ENCODE assay signal across 18 cellular contexts in the genomic region with DNA sequence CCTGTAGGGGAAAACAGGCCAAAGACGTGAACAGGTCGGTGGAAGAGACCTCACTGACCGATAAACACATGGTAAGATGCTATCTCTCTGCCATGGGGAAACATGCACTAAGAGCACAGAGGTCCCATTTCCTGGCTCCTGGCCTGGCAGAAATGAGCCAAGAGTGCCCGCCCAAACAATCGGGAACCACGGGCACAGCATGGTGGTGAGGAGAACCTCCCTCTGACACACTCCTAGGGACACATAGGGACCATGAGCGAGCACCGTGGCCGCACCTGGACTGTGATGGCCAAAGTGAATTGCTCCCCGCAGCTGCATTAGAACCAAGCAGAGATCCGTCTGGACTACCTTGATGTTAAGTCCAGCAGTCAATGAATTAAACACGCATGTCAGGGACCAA. TPM values are rescaled to one million over a fixed set of nuclear protein-coding genes. Genes with fewer than 3 reads are reported as not detected.
DNase-seq lines count a peak whose midpoint lies in the region; ATAC-seq and TF ChIP-seq lines count a peak whose summit lies in the region.
"Had no signal": no experiment of that assay in that cellular context is flagged by ENCODE, and none has a peak within 500 bp of the region (broad histone marks: within the 10 kb centered on the region; RNA-seq: fewer than 3 reads in every experiment).

No MANE protein-coding gene starts in this region.

- TF ChIP-seq EP300 in esophagus muscularis mucosa (IDR thresholded peaks at IDR 0.05): no peak

- peak in 1 of 2 donors; percentile 51 for DNase-seq in breast epithelium (ENCODE audit: low spot score in 2 of 2)
- no peak for DNase-seq in MCF 10A (ENCODE audit: unreplicated experiment)
- DNase-seq in esophagus squamous epithelium (lab: John Stamatoyannopoulos, UW): no peak
- peak; percentile 59 for DNase-seq in osteoblast (ENCODE audit: insufficient read length, low spot score, missing footprints)
- no peak for DNase-seq in esophagus muscularis mucosa (ENCODE audit: extremely low spot score)
- DNase-seq in activated CD4-positive, alpha-beta T cell treated with anti-CD3 and anti-CD28 coated beads for 1 hour: no peak
- DNase-seq in activated T-cell treated with anti-CD3 and anti-CD28 coated beads, Interleukin-2, amount 50 U/mL, for 72 hours: no peak
- DNase-seq: activated CD4-positive, alpha-beta T cell treated with anti-CD3 and anti-CD28 coated beads, Interleukin-2, amount 50 U/mL, for 4 hours; cortex of kidney; mesendoderm; NCI-H524 treated with DMSO at 0.1 percent for 48 hours; SHP77 treated with DMSO at 0.1 percent for 48 hours; stimulated activated CD4-positive, alpha-beta T cell treated with anti-CD3 and anti-CD28 coated beads, Interleukin-15, amount 100 ng/mL, for 24 hours; T-cell had no signal

- no peaks in the 10 kb centered on the region for H3K36me3 Mint-ChIP-seq in MCF 10A (ENCODE audit: insufficient read depth, unreplicated experiment)
- H3K36me3 Mint-ChIP-seq in activated T-cell treated with anti-CD3 and anti-CD28 coated beads, Interleukin-2, amount 50 U/mL, for 72 hours (ENCODE audit: insufficient read depth in 2 of 2): no peaks in the 10 kb centered on the region
- H3K36me3 Mint-ChIP-seq: activated naive CD4-positive, alpha-beta T cell treated with anti-CD3 and anti-CD28 coated beads, Interleukin-2, amount 10 ng/mL, durations not matched to agents 7 days and 5 days had no signal

- H3K27me3 ChIP-seq in breast epithelium: no peaks in the 10 kb centered on the region
- H3K27me3 ChIP-seq in esophagus squamous epithelium: no peaks in the 10 kb centered on the region
- H3K27me3 ChIP-seq in osteoblast (ENCODE audit: insufficient read depth, low read length): no peaks in the 10 kb centered on the region
- no peaks in the 10 kb centered on the region for H3K27me3 ChIP-seq in esophagus muscularis mucosa
- H3K27me3 ChIP-seq: thyroid gland had no signal

- no peaks in the 10 kb centered on the region for H3K9me3 Mint-ChIP-seq in MCF 10A (ENCODE audit: unreplicated experiment)
- H3K9me3 Mint-ChIP-seq in activated T-cell treated with anti-CD3 and anti-CD28 coated beads, Interleukin-2, amount 50 U/mL, for 72 hours: no peaks in the 10 kb centered on the region
- H3K9me3 Mint-ChIP-seq: activated naive CD4-positive, alpha-beta T cell treated with anti-CD3 and anti-CD28 coated beads, Interleukin-2, amount 10 ng/mL, durations not matched to agents 7 days and 5 days; neural crest cell; T-cell had no signal

- H3K27ac Mint-ChIP-seq in MCF 10A (ENCODE audit: low read depth, unreplicated experiment): no peak overlapping the region
- no peak overlapping the region for H3K27ac Mint-ChIP-seq in activated T-cell treated with anti-CD3 and anti-CD28 coated beads, Interleukin-2, amount 50 U/mL, for 72 hours
- H3K27ac Mint-ChIP-seq: activated naive CD4-positive, alpha-beta T cell treated with anti-CD3 and anti-CD28 coated beads, Interleukin-2, amount 10 ng/mL, durations not matched to agents 7 days and 5 days; T-cell had no signal

- no peaks in the 10 kb centered on the region for H3K27me3 Mint-ChIP-seq in MCF 10A (ENCODE audit: insufficient read depth, unreplicated experiment)
- no peaks in the 10 kb centered on the region for H3K27me3 Mint-ChIP-seq in activated T-cell treated with anti-CD3 and anti-CD28 coated beads, Interleukin-2, amount 50 U/mL, for 72 hours (ENCODE audit: low read depth)
- H3K27me3 Mint-ChIP-seq: activated naive CD4-positive, alpha-beta T cell treated with anti-CD3 and anti-CD28 coated beads, Interleukin-2, amount 10 ng/mL, durations not matched to agents 7 days and 5 days; T-cell had no signal

- H3K36me3 ChIP-seq in breast epithelium (no peaks in the 10 kb centered on the region), esophagus squamous epithelium (peaks cover 0 to 20% (median 0%) of the 10 kb centered on the region in 3 donors), osteoblast (ENCODE audit: insufficient read depth, low read length) (no peaks in the 10 kb centered on the region), urinary bladder (ENCODE audit: insufficient read depth) (no peaks in the 10 kb centered on the region), esophagus muscularis mucosa (no peaks in the 10 kb centered on the region)
- H3K36me3 ChIP-seq: thyroid gland had no signal

- peaks cover 49 to 54% of the 10 kb centered on the region in 2 donors for H3K4me1 ChIP-seq in breast epithelium
- peaks cover 71 to 100% (median 89%) of the 10 kb centered on the region in 3 donors for H3K4me1 ChIP-seq in esophagus squamous epithelium
- H3K4me1 ChIP-seq in osteoblast (ENCODE audit: insufficient read depth, low read length): peaks cover 25% of the 10 kb centered on the region
- peaks cover 6% of the 10 kb centered on the region for H3K4me1 ChIP-seq in urinary bladder (ENCODE audit: insufficient read depth)
- peaks cover 68 to 97% (median 82%) of the 10 kb centered on the region in 4 donors for H3K4me1 ChIP-seq in esophagus muscularis mucosa

- POLR2A ChIA-PET in MCF 10A (lab: Yijun Ruan, JAX): interaction anchor here (2.5 kb wide), 1 partner anchor 9 kb away, joined by 9 read pairs; no protein-coding TSS in a partner anchor

- H3K79me2 ChIP-seq in osteoblast (ENCODE audit: insufficient read depth, low read length): peaks cover 35% of the 10 kb centered on the region

- H3K27ac ChIP-seq in breast epithelium: peak overlapping the region; percentile 34 to 98
- H3K27ac ChIP-seq in esophagus squamous epithelium: peak overlapping the region; percentile 85 to 97 (median 94)
- peak overlapping the region; percentile 95 for H3K27ac ChIP-seq in osteoblast (ENCODE audit: low read depth, low read length)
- peak overlapping the region; percentile 30 for H3K27ac ChIP-seq in urinary bladder (ENCODE audit: low read depth)
- H3K27ac ChIP-seq in esophagus muscularis mucosa (replicated peaks in 1 of 4): no peak overlapping the region

- WGBS in esophagus squamous epithelium, 2 donors: 70 to 77% methylated on average over 12 of the region's 12 CpGs
- WGBS in urinary bladder: 82% methylated on average over 12 of the region's 12 CpGs
- 89% methylated on average over 9 of the region's 12 CpGs for WGBS in esophagus muscularis mucosa

- H2AFZ ChIP-seq in osteoblast (ENCODE audit: low read length): no peak overlapping the region

- BruUV-seq in MCF 10A (replicated peaks; lab: Mats Ljungman, UMichigan): no TSS peak

- H3K9me3 ChIP-seq in breast epithelium (no peaks in the 10 kb centered on the region), esophagus squamous epithelium (no peaks in the 10 kb centered on the region), osteoblast (ENCODE audit: low read depth, low read length) (no peaks in the 10 kb centered on the region), esophagus muscularis mucosa (no peaks in the 10 kb centered on the region)
- H3K9me3 ChIP-seq: thyroid gland had no signal

- ATAC-seq in activated T-cell treated with anti-CD3 and anti-CD28 coated beads, Interleukin-2, amount 50 U/mL, for 72 hours (replicated peaks in 1 of 2): no peak
- ATAC-seq: T-cell had no signal

- TF ChIP-seq CTCF in breast epithelium (IDR thresholded peaks at IDR 0.05) (no peak), MCF 10A (IDR thresholded peaks at IDR 0.05; ENCODE audit: unreplicated experiment) (no peak), esophagus squamous epithelium (IDR thresholded peaks at IDR 0.05) (no peak), osteoblast (IDR thresholded peaks at IDR 0.05; ENCODE audit: extremely low read depth, low read depth, low read length) (no peak), esophagus muscularis mucosa (IDR thresholded peaks at IDR 0.05) (no peak)

- no peak overlapping the region for H3K4me2 ChIP-seq in osteoblast (ENCODE audit: insufficient read depth, low read length)

- no peak overlapping the region for H3K4me3 Mint-ChIP-seq in MCF 10A (ENCODE audit: unreplicated experiment)
- H3K4me3 Mint-ChIP-seq in activated T-cell treated with anti-CD3 and anti-CD28 coated beads, Interleukin-2, amount 50 U/mL, for 72 hours: no peak overlapping the region
- H3K4me3 Mint-ChIP-seq: activated naive CD4-positive, alpha-beta T cell treated with anti-CD3 and anti-CD28 coated beads, Interleukin-2, amount 10 ng/mL, durations not matched to agents 7 days and 5 days; neural crest cell; T-cell had no signal

- H3K4me3 ChIP-seq in breast epithelium (no peak overlapping the region), esophagus squamous epithelium (no peak overlapping the region), osteoblast (ENCODE audit: insufficient read depth, low read length) (no peak overlapping the region), urinary bladder (ENCODE audit: low read depth, low read length) (no peak overlapping the region), esophagus muscularis mucosa (no peak overlapping the region)
- H3K4me3 ChIP-seq: thyroid gland had no signal

- no peak for TF ChIP-seq POLR2A in breast epithelium (IDR thresholded peaks at IDR 0.05)
- no peak for TF ChIP-seq POLR2A in esophagus squamous epithelium (IDR thresholded peaks at IDR 0.05)
- no peak for TF ChIP-seq POLR2A in esophagus muscularis mucosa (IDR thresholded peaks at IDR 0.05; ENCODE audit: low read depth)

- H4K20me1 ChIP-seq in osteoblast (ENCODE audit: insufficient read depth, low read length): peaks cover 23% of the 10 kb centered on the region

- intact Hi-C loops in breast epithelium (cut with DNase I; ENCODE audit: low total_unique reads): no loop called here
- intact Hi-C loops in MCF 10A (cut with micrococcal nuclease): loop anchor here (10.0 kb wide), 1 partner anchor 243 kb away; no protein-coding TSS in a partner anchor
- intact Hi-C loops in esophagus squamous epithelium (cut with DNase I): no loop called here
- intact Hi-C loops in esophagus muscularis mucosa (cut with DNase I): loop anchor here (5.0 to 10.0 kb wide), 2 partner anchors 73 to 125 kb away; no protein-coding TSS in a partner anchor

- CTCF ChIA-PET in MCF 10A (lab: Yijun Ruan, JAX): no interaction called here

- H3K4me1 Mint-ChIP-seq in MCF 10A (ENCODE audit: insufficient read depth, unreplicated experiment): peaks cover 35% of the 10 kb centered on the region
- H3K4me1 Mint-ChIP-seq in activated T-cell treated with anti-CD3 and anti-CD28 coated beads, Interleukin-2, amount 50 U/mL, for 72 hours (ENCODE audit: low read depth): peaks cover 16% of the 10 kb centered on the region
- H3K4me1 Mint-ChIP-seq: activated naive CD4-positive, alpha-beta T cell treated with anti-CD3 and anti-CD28 coated beads, Interleukin-2, amount 10 ng/mL, durations not matched to agents 7 days and 5 days had no signal

RNA-seq across cellular contexts. Expression of a gene that starts 11.1 kb away (rescaled TPM):
- 10 to 100 TPM; 15.7 to 38.6 (median 29.8) TPM for total RNA-seq in breast epithelium
- total RNA-seq in MCF 10A (2022): 9.6 and 11.4 TPM in 2 replicates
- total RNA-seq in esophagus squamous epithelium: 10 to 100 TPM; 44.7 to 73.8 (median 56.8) TPM
- 16.5 and 18.8 TPM in 2 replicates for total RNA-seq in osteoblast
- 16.9 TPM for total RNA-seq in urinary bladder
- polyA plus RNA-seq in urinary bladder: 40.0 TPM
- total RNA-seq in esophagus muscularis mucosa: 10 to 100 TPM; 17.4 to 62.2 (median 38.5) TPM
- 10 to 100 TPM; 10.6 to 11.3 TPM for total RNA-seq in activated T-cell treated with anti-CD3 and anti-CD28 coated beads, Interleukin-2, amount 50 U/mL, for 72 hours

Comparison
In these comparisons a context has a peak if more than half of its experiments do, and no peak if none do; other contexts are left out.
1. intact Hi-C loops: an anchor here in MCF 10A (10.0 kb wide) and esophagus muscularis mucosa (5.0 to 10.0 kb wide); none called in breast epithelium and esophagus squamous epithelium.
2. H3K27ac ChIP-seq: peak in breast epithelium (2 of 2), esophagus squamous epithelium (4 of 4), osteoblast (single experiment) and urinary bladder (single experiment); none in esophagus muscularis mucosa (0 of 4).